8 cellular contexts compared by ENCODE assay signal in the genomic region with DNA sequence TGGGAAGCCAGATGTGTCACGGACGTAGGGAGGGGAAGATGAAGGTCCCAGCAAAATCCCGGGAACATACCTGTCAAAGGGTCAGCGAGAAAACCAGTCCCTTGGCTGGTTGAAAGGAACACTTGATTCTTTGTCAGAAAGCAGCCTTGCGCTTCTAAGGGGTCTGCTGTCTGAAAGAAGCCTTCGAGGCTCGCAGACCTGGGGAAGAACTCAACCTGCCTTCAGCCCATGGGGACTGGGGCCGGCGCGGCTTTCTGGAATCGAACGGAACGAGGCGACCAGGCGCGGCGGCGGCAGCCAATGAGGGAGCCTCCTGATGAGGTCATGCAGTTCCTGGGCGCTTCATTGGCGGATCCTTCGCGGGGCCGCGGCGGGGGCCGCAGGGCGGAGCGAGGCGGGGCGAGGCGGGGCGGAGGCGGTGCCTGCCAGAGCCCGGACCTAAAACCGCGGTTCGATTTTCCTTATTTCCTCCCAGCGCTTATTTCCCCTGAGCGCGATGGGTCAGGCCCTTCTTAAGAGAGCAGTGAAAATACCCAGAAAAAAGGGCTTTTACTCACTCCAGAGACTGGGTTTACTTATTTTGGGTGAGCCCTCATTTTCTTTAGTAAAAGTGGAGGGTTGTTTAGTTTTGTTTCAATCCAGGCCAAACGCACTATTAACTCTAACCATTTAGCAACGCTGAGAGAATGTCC.
DNase-seq lines count a peak whose midpoint lies in the region; ATAC-seq and TF ChIP-seq lines count a peak whose summit lies in the region.

No MANE protein-coding gene starts in this region.

- peak overlapping the region; percentile 54 for H3K27ac ChIP-seq in C4-2B
- peak overlapping the region; percentile 61 for H3K27ac ChIP-seq in effector memory CD4-positive, alpha-beta T cell (ENCODE audit: insufficient read depth, low read length, poor library complexity, severe bottlenecking)

- peak overlapping the region; percentile 43 for H3K4me3 ChIP-seq in effector memory CD4-positive, alpha-beta T cell (ENCODE audit: insufficient read depth, low read depth, low read length, poor library complexity, severe bottlenecking)

- DNase-seq in NCI-H82 (lab: John Stamatoyannopoulos, UW) (peak; percentile 93), medulla oblongata (ENCODE audit: extremely low spot score) (peak; percentile 97)
- peak; percentile 60 to 82 (median 81) for DNase-seq in activated CD8-positive, alpha-beta memory T cell treated with anti-CD3 and anti-CD28 coated beads for 48 hours (ENCODE audit: low read depth in 2 of 3, low spot score in 2 of 3)
- peak; percentile 82 to 88 (median 85) for DNase-seq in effector memory CD4-positive, alpha-beta T cell
- DNase-seq in stimulated activated CD4-positive, alpha-beta T cell treated with anti-CD3 and anti-CD28 coated beads, TNF-alpha, amount 100 ng/mL, for 4 hours (ENCODE audit: low read depth in 3 of 3) = peak; percentile 83 to 84 (median 83)

- H3K36me3 ChIP-seq in effector memory CD4-positive, alpha-beta T cell (ENCODE audit: control insufficient read depth, insufficient read depth, low read length) = no peaks in the 10 kb centered on the region

- TF ChIP-seq CTCF in C4-2B (conservative IDR thresholded peaks at IDR 0.05) = no peak

- no peaks in the 10 kb centered on the region for H3K9me3 ChIP-seq in effector memory CD4-positive, alpha-beta T cell (ENCODE audit: control insufficient read depth, low read length)

- H3K4me1 ChIP-seq in effector memory CD4-positive, alpha-beta T cell (ENCODE audit: control insufficient read depth, insufficient read depth, low read length, poor library complexity, severe bottlenecking) = peaks cover 16% of the 10 kb centered on the region

- ATAC-seq in GM19455 (IDR thresholded peaks at IDR 0.05; ENCODE audit: unreplicated experiment) = peak; percentile 100
- peak; percentile 97 for ATAC-seq in HG03571 (IDR thresholded peaks at IDR 0.05; ENCODE audit: unreplicated experiment)

- no peaks in the 10 kb centered on the region for H3K27me3 ChIP-seq in effector memory CD4-positive, alpha-beta T cell (replicated peaks; ENCODE audit: control insufficient read depth, insufficient read depth, low read length, poor library complexity, severe bottlenecking)

Comparison
In these comparisons a context has a peak if more than half of its experiments do, and no peak if none do; other contexts are left out.
1. Peak in every context shown above with its lines: DNase-seq, ATAC-seq, H3K4me3 ChIP-seq and H3K27ac ChIP-seq.